Comparison of ENCODE assay signal across 1 cellular context in the genomic region with DNA sequence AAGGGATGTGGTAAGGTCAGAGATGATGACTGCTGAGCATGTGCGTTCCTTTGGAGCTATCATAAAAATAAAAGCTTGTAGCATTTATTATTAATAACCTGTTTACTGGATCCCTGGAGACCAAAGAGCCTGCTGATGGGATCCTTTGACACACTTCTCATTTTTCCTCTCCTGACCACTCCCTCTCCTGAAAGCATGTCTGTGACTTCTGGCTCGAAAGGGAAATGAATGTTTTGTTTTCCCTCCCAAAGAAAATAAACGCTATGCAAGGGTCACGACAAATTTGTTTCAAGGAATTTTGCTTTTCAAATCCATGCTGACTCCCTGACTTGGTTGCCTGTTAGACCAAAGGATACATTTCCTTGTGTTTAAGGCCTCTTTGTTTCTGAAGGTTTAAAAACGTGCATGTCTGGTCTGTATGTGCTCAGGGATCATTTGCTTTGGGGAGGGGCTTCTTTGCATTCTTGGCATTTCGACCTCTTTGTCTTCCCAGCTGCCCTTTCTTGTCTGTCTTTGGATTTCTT.
TF ChIP-seq lines count a peak whose summit lies in the region.

No MANE protein-coding gene starts in this region.

TF ChIP-seq in WTC11, 78 proteins besides CTCF, POLR2A, EP300 and RAD21 (continued from another document):
- TF ChIP-seq ZNF532 (CRISPR knock-in tag; IDR thresholded peaks at IDR 0.05; ENCODE audit: borderline replicate concordance): no peak
- TF ChIP-seq, protein P1, sequence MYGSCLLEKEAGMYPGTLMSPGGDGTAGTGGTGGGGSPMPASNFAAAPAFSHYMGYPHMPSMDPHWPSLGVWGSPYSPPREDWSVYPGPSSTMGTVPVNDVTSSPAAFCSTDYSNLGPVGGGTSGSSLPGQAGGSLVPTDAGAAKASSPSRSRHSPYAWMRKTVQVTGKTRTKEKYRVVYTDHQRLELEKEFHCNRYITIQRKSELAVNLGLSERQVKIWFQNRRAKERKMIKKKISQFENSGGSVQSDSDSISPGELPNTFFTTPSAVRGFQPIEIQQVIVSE (CRISPR knock-in tag; IDR thresholded peaks at IDR 0.05; ENCODE audit: borderline replicate concordance): no peak
- TF ChIP-seq FOXP4 (CRISPR knock-in tag; IDR thresholded peaks at IDR 0.05): no peak
- TF ChIP-seq STAT6 (CRISPR knock-in tag; conservative IDR thresholded peaks at IDR 0.05; ENCODE audit: low read depth): no peak
- TF ChIP-seq NFE2L1 (CRISPR knock-in tag; IDR thresholded peaks at IDR 0.05): no peak
- TF ChIP-seq, protein P2, sequence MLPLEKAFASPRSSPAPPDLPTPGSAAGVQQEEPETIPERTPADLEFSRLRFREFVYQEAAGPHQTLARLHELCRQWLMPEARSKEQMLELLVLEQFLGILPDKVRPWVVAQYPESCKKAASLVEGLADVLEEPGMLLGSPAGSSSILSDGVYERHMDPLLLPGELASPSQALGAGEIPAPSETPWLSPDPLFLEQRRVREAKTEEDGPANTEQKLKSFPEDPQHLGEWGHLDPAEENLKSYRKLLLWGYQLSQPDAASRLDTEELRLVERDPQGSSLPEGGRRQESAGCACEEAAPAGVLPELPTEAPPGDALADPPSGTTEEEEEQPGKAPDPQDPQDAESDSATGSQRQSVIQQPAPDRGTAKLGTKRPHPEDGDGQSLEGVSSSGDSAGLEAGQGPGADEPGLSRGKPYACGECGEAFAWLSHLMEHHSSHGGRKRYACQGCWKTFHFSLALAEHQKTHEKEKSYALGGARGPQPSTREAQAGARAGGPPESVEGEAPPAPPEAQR (CRISPR knock-in tag; IDR thresholded peaks at IDR 0.05): no peak
